25 cellular contexts compared by ENCODE assay signal in genomic region chr6:24231578-24231977, GRCh38.
"Had no signal": no experiment of that assay in that cellular context is flagged by ENCODE, and none has a peak within 500 bp of the region (broad histone marks: within the 10 kb centered on the region; RNA-seq: fewer than 3 reads in every experiment).

No MANE protein-coding gene starts in this region.

- H3K36me3 ChIP-seq: colonic mucosa, gastrocnemius medialis, heart left ventricle, neutrophil, pancreas, right lobe of liver, stomach, thyroid gland had no signal

- H3K4me2 ChIP-seq: hepatocyte, smooth muscle cell had no signal

- H3K4me1 Mint-ChIP-seq: central memory CD8-positive, alpha-beta T cell; natural killer cell; stimulated activated effector memory CD8-positive, alpha-beta T cell treated with anti-CD3 and anti-CD28 coated beads, Interleukin-12 subunit alpha, Interleukin-12 subunit beta, amount 100 ng/mL, for 72 hours had no signal

- H3K27me3 Mint-ChIP-seq: dendritic cell treated with granulocyte-macrophage colony-stimulating factor and Interleukin-4, amounts not matched to agents 40 ng/mL and 50 ng/mL, for 4 days had no signal

- H3K4me3 ChIP-seq: colonic mucosa, gastrocnemius medialis, heart left ventricle, hepatocyte, pancreas, right lobe of liver, smooth muscle cell, stomach, thyroid gland had no signal

- H3K36me3 Mint-ChIP-seq: natural killer cell; stimulated activated effector memory CD8-positive, alpha-beta T cell treated with anti-CD3 and anti-CD28 coated beads, Interleukin-12 subunit alpha, Interleukin-12 subunit beta, amount 100 ng/mL, for 72 hours had no signal

- H2AFZ ChIP-seq: hepatocyte had no signal

- H3K27ac Mint-ChIP-seq: dendritic cell treated with granulocyte-macrophage colony-stimulating factor and Interleukin-4, amounts not matched to agents 40 ng/mL and 50 ng/mL, for 4 days; endodermal cell; natural killer cell; stimulated activated effector memory CD8-positive, alpha-beta T cell treated with anti-CD3 and anti-CD28 coated beads, Interleukin-12 subunit alpha, Interleukin-12 subunit beta, amount 100 ng/mL, for 72 hours had no signal

- H3K4me1 ChIP-seq: colonic mucosa, gastrocnemius medialis, heart left ventricle, pancreas, right lobe of liver, stomach, thyroid gland had no signal

- H3K4me3 Mint-ChIP-seq: central memory CD8-positive, alpha-beta T cell; dendritic cell treated with granulocyte-macrophage colony-stimulating factor and Interleukin-4, amounts not matched to agents 40 ng/mL and 50 ng/mL, for 4 days; endodermal cell; natural killer cell; stimulated activated effector memory CD8-positive, alpha-beta T cell treated with anti-CD3 and anti-CD28 coated beads, Interleukin-12 subunit alpha, Interleukin-12 subunit beta, amount 100 ng/mL, for 72 hours had no signal

- H3K9me3 ChIP-seq: colonic mucosa, gastrocnemius medialis, heart left ventricle, neutrophil, pancreas, right lobe of liver, stomach, thyroid gland had no signal

- H3K9me3 Mint-ChIP-seq: central memory CD8-positive, alpha-beta T cell; dendritic cell treated with granulocyte-macrophage colony-stimulating factor and Interleukin-4, amounts not matched to agents 40 ng/mL and 50 ng/mL, for 4 days; endodermal cell; natural killer cell; stimulated activated effector memory CD8-positive, alpha-beta T cell treated with anti-CD3 and anti-CD28 coated beads, Interleukin-12 subunit alpha, Interleukin-12 subunit beta, amount 100 ng/mL, for 72 hours had no signal

- DNase-seq: colonic mucosa; effector CD8-positive, alpha-beta T cell; endodermal cell; foreskin fibroblast; gastrocnemius medialis; heart left ventricle; kidney; mesenchymal stem cell; natural killer cell; pancreas; right lobe of liver; stimulated activated CD4-positive, alpha-beta T cell treated with anti-CD3 and anti-CD28 coated beads, Interleukin-12 subunit alpha, Interleukin-12 subunit beta, amount 100 ng/mL, for 4 hours; stimulated activated CD4-positive, alpha-beta T cell treated with anti-CD3 and anti-CD28 coated beads, Interleukin-1b, Interleukin-23, amount 100 ng/mL, for 48 hours; stimulated activated CD4-positive, alpha-beta T cell treated with anti-CD3 and anti-CD28 coated beads, Interleukin-4, amount 100 ng/mL, for 1 hour; stimulated activated naive CD4-positive, alpha-beta T cell treated with Interleukin-2 at 50 U/mL for 16 hours; stomach; thyroid gland; trophoblast cell had no signal

- H3K27me3 ChIP-seq: colonic mucosa, gastrocnemius medialis, hepatocyte, neutrophil, pancreas, right lobe of liver, stomach, thyroid gland had no signal

- H3K27ac ChIP-seq: colonic mucosa, epithelial cell of prostate, gastrocnemius medialis, heart left ventricle, hepatocyte, neutrophil, pancreas, right lobe of liver, stomach, thyroid gland had no signal
